26 cellular contexts compared by ENCODE assay signal in genomic region chr1:72892461-72892860, GRCh38.
DNase-seq lines count a peak whose midpoint lies in the region; ATAC-seq, FAIRE-seq and TF ChIP-seq lines count a peak whose summit lies in the region.
"Had no signal": no experiment of that assay in that cellular context is flagged by ENCODE, and none has a peak within 500 bp of the region (broad histone marks: within the 10 kb centered on the region; RNA-seq: fewer than 3 reads in every experiment).

No MANE protein-coding gene starts in this region.

- H3K36me3 Mint-ChIP-seq in astrocyte (ENCODE audit: low read depth, unreplicated experiment) = no peaks in the 10 kb centered on the region
- H3K36me3 Mint-ChIP-seq in activated T-helper 2 cell treated with anti-CD3 and anti-CD28 coated beads, Interferon-gamma antibody, Interleukin-2, Interleukin-4, amounts not matched to agents 10 μg/mL and 5 μg/mL and 100 μg/mL, durations not matched to agents 14 hours and 24 hours and 36 hours (ENCODE audit: low read depth) = no peaks in the 10 kb centered on the region
- H3K36me3 Mint-ChIP-seq: stimulated activated naive B cell treated with anti-CD40 and anti-IgM and Interleukin-4, amounts not matched to agents 10 μg/mL and 1 μg/mL and 100 μg/mL, for 72 hours had no signal

- no peak overlapping the region for H3K9ac ChIP-seq in astrocyte (ENCODE audit: low read length)
- H3K9ac ChIP-seq: KMS-11 had no signal

- no peaks in the 10 kb centered on the region for H3K4me1 ChIP-seq in astrocyte (ENCODE audit: insufficient read depth, low read length)
- H3K4me1 ChIP-seq: SJSA1, testis, uterus had no signal

- H3K4me3 ChIP-seq in astrocyte (ENCODE audit: insufficient read depth, low read depth, low read length) = no peak overlapping the region
- no peak overlapping the region for H3K4me3 ChIP-seq in fibroblast of pulmonary artery (replicated peaks; ENCODE audit: low read depth, low read length)
- H3K4me3 ChIP-seq: SJSA1, testis, uterus had no signal

- no peaks in the 10 kb centered on the region for H3K9me3 Mint-ChIP-seq in astrocyte (ENCODE audit: unreplicated experiment)
- H3K9me3 Mint-ChIP-seq in activated T-helper 2 cell treated with anti-CD3 and anti-CD28 coated beads, Interferon-gamma antibody, Interleukin-2, Interleukin-4, amounts not matched to agents 10 μg/mL and 5 μg/mL and 100 μg/mL, durations not matched to agents 14 hours and 24 hours and 36 hours = peaks cover 11% of the 10 kb centered on the region
- H3K9me3 Mint-ChIP-seq: T-helper 1 cell treated with Interleukin-12 subunit alpha and Interleukin-12 subunit beta and Interleukin-4 antibody, amounts not matched to agents 30 μg/mL and 1 μg/mL, for 36 hours had no signal

- H3K27me3 Mint-ChIP-seq in astrocyte (ENCODE audit: low read depth, unreplicated experiment) = no peaks in the 10 kb centered on the region
- H3K27me3 Mint-ChIP-seq in activated T-helper 2 cell treated with anti-CD3 and anti-CD28 coated beads, Interferon-gamma antibody, Interleukin-2, Interleukin-4, amounts not matched to agents 10 μg/mL and 5 μg/mL and 100 μg/mL, durations not matched to agents 14 hours and 24 hours and 36 hours (ENCODE audit: low read depth) = no peaks in the 10 kb centered on the region
- H3K27me3 Mint-ChIP-seq: activated B cell treated with CpG ODN at 0.5 μM for 24 hours; CD4-positive, alpha-beta T cell; stimulated activated naive B cell treated with anti-CD40 and anti-IgM and Interleukin-4, amounts not matched to agents 10 μg/mL and 1 μg/mL and 100 μg/mL, for 72 hours had no signal

- DNase-seq in HPDE6-E6E7 (ENCODE audit: extremely low spot score) (peak; percentile 33), astrocyte (ENCODE audit: low read depth) (peak; percentile 22), fibroblast of pulmonary artery (ENCODE audit: low read depth) (peak; percentile 11), stromal cell of bone marrow (ENCODE audit: low read depth) (peak; percentile 37)
- DNase-seq in activated T-helper 2 cell treated with anti-CD3 and anti-CD28 coated beads, Interferon-gamma antibody, Interleukin-2, Interleukin-4, amounts not matched to agents 10 μg/mL and 5 μg/mL and 100 μg/mL, durations not matched to agents 14 hours and 24 hours and 36 hours (ENCODE audit: low spot score) = no peak
- DNase-seq: activated B cell treated with CpG ODN at 0.5 μM for 24 hours; activated CD4-positive, alpha-beta T cell treated with anti-CD3 and anti-CD28 coated beads, Interleukin-2, amount 50 U/mL, for 4 hours; activated CD8-positive, alpha-beta memory T cell treated with anti-CD3 and anti-CD28 coated beads, Interleukin-2, amount 50 U/mL, for 48 hours; activated effector memory CD4-positive, alpha-beta T cell treated with Interleukin-2 at 50 U/mL for 16 hours; CD4-positive, alpha-beta T cell; dermis blood vessel endothelial cell; GF-D8; NCI-H1048; NCI-H1930; NCI-H345; nucleus accumbens; stimulated activated CD4-positive, alpha-beta T cell treated with anti-CD3 and anti-CD28 coated beads, Interleukin-2, amount 100 ng/mL, for 48 hours; stimulated activated naive B cell treated with anti-CD40 and anti-IgM and Interleukin-4, amounts not matched to agents 10 μg/mL and 1 μg/mL and 100 μg/mL, for 72 hours; testis; uterus had no signal

- no peak for FAIRE-seq in astrocyte (lab: Jason Lieb, UNC)

- no peak overlapping the region for H3K4me3 Mint-ChIP-seq in astrocyte (ENCODE audit: unreplicated experiment)
- H3K4me3 Mint-ChIP-seq in activated T-helper 2 cell treated with anti-CD3 and anti-CD28 coated beads, Interferon-gamma antibody, Interleukin-2, Interleukin-4, amounts not matched to agents 10 μg/mL and 5 μg/mL and 100 μg/mL, durations not matched to agents 14 hours and 24 hours and 36 hours (ENCODE audit: low read depth) = no peak overlapping the region
- H3K4me3 Mint-ChIP-seq: activated B cell treated with CpG ODN at 0.5 μM for 24 hours; CD4-positive, alpha-beta T cell; stimulated activated naive B cell treated with anti-CD40 and anti-IgM and Interleukin-4, amounts not matched to agents 10 μg/mL and 1 μg/mL and 100 μg/mL, for 72 hours; T-helper 1 cell treated with Interleukin-12 subunit alpha and Interleukin-12 subunit beta and Interleukin-4 antibody, amounts not matched to agents 30 μg/mL and 1 μg/mL, for 36 hours had no signal

- intact Hi-C loops in activated T-helper 2 cell treated with anti-CD3 and anti-CD28 coated beads, Interferon-gamma antibody, Interleukin-2, Interleukin-4, amounts not matched to agents 10 μg/mL and 5 μg/mL and 100 μg/mL, durations not matched to agents 14 hours and 24 hours and 36 hours (cut with micrococcal nuclease) = no loop called here

- no peak overlapping the region for H3K27ac ChIP-seq in astrocyte (ENCODE audit: low read depth, low read length)
- H3K27ac ChIP-seq: KMS-11, SJSA1, testis, uterus had no signal

- H3K27me3 ChIP-seq in astrocyte (ENCODE audit: insufficient read depth, low read length) = no peaks in the 10 kb centered on the region
- H3K27me3 ChIP-seq: SJSA1, testis, uterus had no signal

- no peak overlapping the region for H3K27ac Mint-ChIP-seq in astrocyte (ENCODE audit: unreplicated experiment)
- no peak overlapping the region for H3K27ac Mint-ChIP-seq in activated T-helper 2 cell treated with anti-CD3 and anti-CD28 coated beads, Interferon-gamma antibody, Interleukin-2, Interleukin-4, amounts not matched to agents 10 μg/mL and 5 μg/mL and 100 μg/mL, durations not matched to agents 14 hours and 24 hours and 36 hours
- H3K27ac Mint-ChIP-seq: activated B cell treated with CpG ODN at 0.5 μM for 24 hours; CD4-positive, alpha-beta T cell; stimulated activated naive B cell treated with anti-CD40 and anti-IgM and Interleukin-4, amounts not matched to agents 10 μg/mL and 1 μg/mL and 100 μg/mL, for 72 hours; T-helper 1 cell treated with Interleukin-12 subunit alpha and Interleukin-12 subunit beta and Interleukin-4 antibody, amounts not matched to agents 30 μg/mL and 1 μg/mL, for 36 hours had no signal

- no peak overlapping the region for H2AFZ ChIP-seq in astrocyte (ENCODE audit: low read depth, low read length)

- no peaks in the 10 kb centered on the region for H3K79me2 ChIP-seq in astrocyte (ENCODE audit: insufficient read depth, low read length)

- no peak overlapping the region for H3K4me2 ChIP-seq in astrocyte (ENCODE audit: low read length)
- H3K4me2 ChIP-seq: KMS-11 had no signal

- H4K20me1 ChIP-seq in astrocyte (ENCODE audit: insufficient read depth, low read length) = no peaks in the 10 kb centered on the region

- no peak for ATAC-seq in HG02623 (IDR thresholded peaks at IDR 0.05; ENCODE audit: unreplicated experiment)
- ATAC-seq in HG03520 (IDR thresholded peaks at IDR 0.05; ENCODE audit: unreplicated experiment) = no peak
- ATAC-seq: HCT116; stimulated activated naive B cell treated with anti-CD40 and anti-IgM and Interleukin-4, amounts not matched to agents 10 μg/mL and 1 μg/mL and 100 μg/mL, for 72 hours had no signal

- TF ChIP-seq CTCF in astrocyte (IDR thresholded peaks at IDR 0.05; ENCODE audit: insufficient read depth, low read depth, low read length) = no peak
- no peak for TF ChIP-seq CTCF in fibroblast of pulmonary artery (IDR thresholded peaks at IDR 0.05; ENCODE audit: low read length, missing control alignments)

- H3K9me3 ChIP-seq in astrocyte (ENCODE audit: insufficient read depth, low read depth, low read length) = no peaks in the 10 kb centered on the region
- H3K9me3 ChIP-seq: SJSA1, testis, uterus had no signal

- H3K4me1 Mint-ChIP-seq in astrocyte (ENCODE audit: low read depth, unreplicated experiment) = peaks cover 4% of the 10 kb centered on the region
- no peaks in the 10 kb centered on the region for H3K4me1 Mint-ChIP-seq in activated T-helper 2 cell treated with anti-CD3 and anti-CD28 coated beads, Interferon-gamma antibody, Interleukin-2, Interleukin-4, amounts not matched to agents 10 μg/mL and 5 μg/mL and 100 μg/mL, durations not matched to agents 14 hours and 24 hours and 36 hours (ENCODE audit: low read depth)
- H3K4me1 Mint-ChIP-seq: activated B cell treated with CpG ODN at 0.5 μM for 24 hours; stimulated activated naive B cell treated with anti-CD40 and anti-IgM and Interleukin-4, amounts not matched to agents 10 μg/mL and 1 μg/mL and 100 μg/mL, for 72 hours had no signal

- no peaks in the 10 kb centered on the region for H3K36me3 ChIP-seq in astrocyte (ENCODE audit: insufficient read depth, low read length)
- H3K36me3 ChIP-seq: SJSA1, uterus had no signal
